ENCODE assay signal across 31 cellular contexts in the genomic region with DNA sequence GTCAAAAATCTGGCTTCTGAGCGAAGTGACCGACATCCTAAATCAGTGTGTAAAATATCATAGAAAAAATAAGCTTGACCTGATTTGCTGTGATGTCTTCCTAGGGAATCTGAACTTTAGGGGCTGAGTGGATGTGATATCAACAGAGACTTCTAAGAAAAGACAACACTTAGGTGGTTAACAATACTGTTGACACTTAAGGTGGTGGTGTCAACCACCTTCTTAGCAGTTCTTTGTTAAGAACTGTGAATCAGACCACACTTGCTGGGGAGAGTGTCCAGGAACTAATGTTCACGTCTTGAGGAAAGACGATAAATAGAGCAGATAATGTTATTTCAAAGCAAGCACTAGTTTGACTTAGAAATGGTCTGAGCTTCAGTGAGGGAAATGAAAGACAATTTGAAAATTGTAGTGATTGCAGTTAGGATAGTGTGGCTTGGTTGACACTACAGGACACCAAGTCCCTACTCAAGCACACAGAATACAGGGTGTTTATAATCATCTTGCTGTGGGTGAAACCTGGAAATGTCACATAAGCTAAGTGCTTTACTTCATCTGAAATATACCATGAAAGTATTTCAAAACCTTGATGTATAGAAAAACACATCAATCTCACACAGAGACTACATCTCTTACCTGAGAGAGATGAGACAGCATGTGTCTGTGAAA.
"Had no signal": no experiment of that assay in that cellular context is flagged by ENCODE, and none has a peak within 500 bp of the region (broad histone marks: within the 10 kb centered on the region; RNA-seq: fewer than 3 reads in every experiment).

No MANE protein-coding gene starts in this region.

- H3K27ac ChIP-seq: brain microvascular endothelial cell, coronary artery, heart left ventricle had no signal

- H3K9me3 Mint-ChIP-seq: activated CD4-positive, alpha-beta T cell treated with anti-CD3 and anti-CD28 coated beads, Interleukin-2, amount 10 ng/mL, durations not matched to agents 7 days and 5 days; endodermal cell had no signal

- H3K9me3 ChIP-seq: heart left ventricle had no signal

- H3K36me3 Mint-ChIP-seq: activated naive CD8-positive, alpha-beta T cell had no signal

- FAIRE-seq: astrocyte, bronchial epithelial cell, frontal cortex had no signal

- ATAC-seq: activated T-cell treated with anti-CD3 and anti-CD28 coated beads, Interleukin-2, amount 50 U/mL, for 72 hours; esophagus mucosa; heart left ventricle had no signal

- H3K27ac Mint-ChIP-seq: activated CD4-positive, alpha-beta memory T cell treated with anti-CD3 and anti-CD28 coated beads, Interleukin-2, amount 10 ng/mL, durations not matched to agents 7 days and 5 days; activated CD4-positive, alpha-beta T cell treated with anti-CD3 and anti-CD28 coated beads, Interleukin-2, amount 10 ng/mL, durations not matched to agents 7 days and 5 days; activated naive CD8-positive, alpha-beta T cell; activated T-cell treated with anti-CD3 and anti-CD28 coated beads, Interleukin-2, amount 50 U/mL, for 24 hours; activated T-cell treated with anti-CD3 and anti-CD28 coated beads, Interleukin-2, amount 50 U/mL, for 72 hours; dendritic cell treated with granulocyte-macrophage colony-stimulating factor and Interleukin-4, amounts not matched to agents 40 ng/mL and 50 ng/mL, for 4 days; endodermal cell had no signal

- H3K36me3 ChIP-seq: brain microvascular endothelial cell, heart left ventricle had no signal

- DNase-seq: activated CD4-positive, alpha-beta memory T cell treated with anti-CD3 and anti-CD28 coated beads, Interleukin-2, amount 10 ng/mL, durations not matched to agents 7 days and 5 days; activated CD4-positive, alpha-beta T cell treated with anti-CD3 and anti-CD28 coated beads for 1 hour; activated CD4-positive, alpha-beta T cell treated with anti-CD3 and anti-CD28 coated beads for 4 hours; activated CD4-positive, alpha-beta T cell treated with anti-CD3 and anti-CD28 coated beads, Interleukin-2, amount 10 ng/mL, durations not matched to agents 7 days and 5 days; activated CD4-positive, alpha-beta T cell treated with anti-CD3 and anti-CD28 coated beads, Interleukin-2, amount 50 U/mL, for 4 hours; activated CD4-positive, CD25-positive, alpha-beta regulatory T cell; activated CD8-positive, alpha-beta memory T cell treated with anti-CD3 and anti-CD28 coated beads, Interleukin-2, amount 50 U/mL, for 48 hours; activated gamma-delta T cell treated with Interleukin-2 at 50 U/mL for 16 hours; activated naive CD4-positive, alpha-beta T cell treated with anti-CD3 and anti-CD28 coated beads, Interleukin-2, amount 50 U/mL, for 16 hours; activated naive CD4-positive, alpha-beta T cell treated with Interleukin-2 at 50 U/mL for 16 hours; activated T-cell treated with anti-CD3 and anti-CD28 coated beads for 4 hours; activated T-cell treated with anti-CD3 and anti-CD28 coated beads, Interleukin-2, amount 50 U/mL, for 24 hours; activated T-cell treated with anti-CD3 and anti-CD28 coated beads, Interleukin-2, amount 50 U/mL, for 72 hours; amniotic stem cell; anterior cingulate cortex; brain microvascular endothelial cell; dorsolateral prefrontal cortex; effector memory CD4-positive, alpha-beta T cell; endodermal cell; foreskin fibroblast; glutamatergic neuron; heart left ventricle; T-helper 2 cell had no signal

- H3K27me3 Mint-ChIP-seq: activated CD4-positive, alpha-beta memory T cell treated with anti-CD3 and anti-CD28 coated beads, Interleukin-2, amount 10 ng/mL, durations not matched to agents 7 days and 5 days; activated CD4-positive, alpha-beta T cell treated with anti-CD3 and anti-CD28 coated beads, Interleukin-2, amount 10 ng/mL, durations not matched to agents 7 days and 5 days; activated naive CD8-positive, alpha-beta T cell; activated T-cell treated with anti-CD3 and anti-CD28 coated beads, Interleukin-2, amount 50 U/mL, for 24 hours; central memory CD8-positive, alpha-beta T cell; dendritic cell treated with granulocyte-macrophage colony-stimulating factor and Interleukin-4, amounts not matched to agents 40 ng/mL and 50 ng/mL, for 4 days had no signal

- H3K27me3 ChIP-seq: brain microvascular endothelial cell, dorsolateral prefrontal cortex, heart left ventricle had no signal

- H3K4me1 Mint-ChIP-seq: activated CD4-positive, alpha-beta memory T cell treated with anti-CD3 and anti-CD28 coated beads, Interleukin-2, amount 10 ng/mL, durations not matched to agents 7 days and 5 days; activated CD4-positive, alpha-beta T cell treated with anti-CD3 and anti-CD28 coated beads, Interleukin-2, amount 10 ng/mL, durations not matched to agents 7 days and 5 days; central memory CD8-positive, alpha-beta T cell had no signal

- H3K4me3 ChIP-seq: coronary artery, dorsolateral prefrontal cortex, heart left ventricle had no signal

- H3K4me1 ChIP-seq: heart left ventricle had no signal

- H3K4me3 Mint-ChIP-seq: activated CD4-positive, alpha-beta memory T cell treated with anti-CD3 and anti-CD28 coated beads, Interleukin-2, amount 10 ng/mL, durations not matched to agents 7 days and 5 days; activated CD4-positive, alpha-beta T cell treated with anti-CD3 and anti-CD28 coated beads, Interleukin-2, amount 10 ng/mL, durations not matched to agents 7 days and 5 days; activated naive CD8-positive, alpha-beta T cell; activated T-cell treated with anti-CD3 and anti-CD28 coated beads, Interleukin-2, amount 50 U/mL, for 24 hours; activated T-cell treated with anti-CD3 and anti-CD28 coated beads, Interleukin-2, amount 50 U/mL, for 72 hours; central memory CD8-positive, alpha-beta T cell; dendritic cell treated with granulocyte-macrophage colony-stimulating factor and Interleukin-4, amounts not matched to agents 40 ng/mL and 50 ng/mL, for 4 days; endodermal cell had no signal
